In genomic region chr5:171966964-171967363, GRCh38 we compare ENCODE assay signal across 1 cellular context.
TF ChIP-seq lines count a peak whose summit lies in the region.

No MANE protein-coding gene starts in this region.

TF ChIP-seq in K562, 482 proteins besides CTCF, POLR2A, EP300 and RAD21:
- TF ChIP-seq C11orf30 (IDR thresholded peaks at IDR 0.05; ENCODE audit: low read depth) (peak; percentile 64), HDAC2 (IDR thresholded peaks at IDR 0.05) (no peak), MTF1 (CRISPR knock-in tag; IDR thresholded peaks at IDR 0.05; ENCODE audit: borderline replicate concordance) (no peak), KDM1A (IDR thresholded peaks at IDR 0.05) (peak; percentile 35 to 37; a peak in 1 of 4 replicates), MAFF (IDR thresholded peaks at IDR 0.05; ENCODE audit: low read length) (peak; percentile 31; the same call in 1 of the 2 replicates), CCNT2 (IDR thresholded peaks at IDR 0.05; ENCODE audit: borderline replicate concordance, extremely low read depth, insufficient read length, low read depth, low read length) (no peak), ZEB2 (IDR thresholded peaks at IDR 0.05) (0 out of 2 replicates have a peak, but pooled peaks have one; percentile 30), RUNX1 (IDR thresholded peaks at IDR 0.05; ENCODE audit: low read depth) (no peak), PKNOX1 (IDR thresholded peaks at IDR 0.05) (peak; percentile 70), GTF2A2 (tag; IDR thresholded peaks at IDR 0.05) (no peak), MAFG (tag; conservative IDR thresholded peaks at IDR 0.05) (peak; percentile 64), ZNF316 (IDR thresholded peaks at IDR 0.05) (peak; percentile 82), MEIS2 (IDR thresholded peaks at IDR 0.05; ENCODE audit: partially characterized antibody) (peak; percentile 35), NFIC (IDR thresholded peaks at IDR 0.05) (no peak), KDM2B (CRISPR knock-in tag; IDR thresholded peaks at IDR 0.05) (no peak), MAFK (IDR thresholded peaks at IDR 0.05; ENCODE audit: low read length) (peak; percentile 30; the same call in 1 of the 2 replicates)
